9 cellular contexts compared by ENCODE assay signal in genomic region chr7:44608916-44609648, GRCh38. TPM values are rescaled to one million over a fixed set of nuclear protein-coding genes. Genes with fewer than 3 reads are reported as not detected.
DNase-seq lines count a peak whose midpoint lies in the region; ATAC-seq and TF ChIP-seq lines count a peak whose summit lies in the region.
"Had no signal": no experiment of that assay in that cellular context is flagged by ENCODE, and none has a peak within 500 bp of the region (broad histone marks: within the 10 kb centered on the region; RNA-seq: fewer than 3 reads in every experiment).

No MANE protein-coding gene starts in this region.

- H3K36me3 ChIP-seq in SK-N-SH (replicated peaks in 1 of 2; ENCODE audit: control insufficient read depth in 1 of 2, insufficient read depth in 2 of 2, low read length in 1 of 2) (no peaks in the 10 kb centered on the region), NT2/D1 (ENCODE audit: insufficient read depth, insufficient read length, low read length) (peaks cover 5% of the 10 kb centered on the region)

- no peak for TF ChIP-seq RAD21 in SK-N-SH (IDR thresholded peaks at IDR 0.05; ENCODE audit: low read length)

- DNase-seq in SK-N-SH = no peak
- peak; percentile 30 for DNase-seq in NT2/D1 (ENCODE audit: low read depth, low spot score)
- DNase-seq in coronary artery (ENCODE audit: low spot score) = peak; percentile 69
- DNase-seq in renal cortical epithelial cell (ENCODE audit: low read depth) = peak; percentile 27
- DNase-seq in stimulated activated CD4-positive, alpha-beta T cell treated with anti-CD3 and anti-CD28 coated beads, Interleukin-12 subunit alpha, Interleukin-12 subunit beta, amount 100 ng/mL, for 4 hours = no peak
- DNase-seq in cerebellum (ENCODE audit: low spot score) = no peak

- no peaks in the 10 kb centered on the region for H3K9me2 ChIP-seq in SK-N-SH

- POLR2A ChIA-PET in SK-N-SH (lab: Yijun Ruan, JAX) = interaction anchor here (0.7 kb wide), 2 partner anchors 75 to 340 kb away, joined by 5 read pairs; no protein-coding TSS in a partner anchor

- ATAC-seq in SK-N-SH treated with all-trans-retinoic acid at 6 μM for 48 hours (no peak), esophagus mucosa (no peak)

- CTCF ChIA-PET in SK-N-SH (lab: Yijun Ruan, JAX) = interaction anchor here (0.7 kb wide), 1 partner anchor 523 kb away, joined by 3 read pairs; no protein-coding TSS in a partner anchor

- H3F3A ChIP-seq in SK-N-SH (replicated peaks; ENCODE audit: insufficient read depth) = peaks cover 11% of the 10 kb centered on the region

- H3K79me2 ChIP-seq in SK-N-SH (ENCODE audit: insufficient read depth) = peaks cover 72% of the 10 kb centered on the region

- H3K27me3 ChIP-seq in SK-N-SH (ENCODE audit: insufficient read depth) (no peaks in the 10 kb centered on the region), NT2/D1 (ENCODE audit: insufficient read depth, insufficient read length) (peaks cover 14% of the 10 kb centered on the region)

- no peaks in the 10 kb centered on the region for H3K9me3 ChIP-seq in SK-N-SH
- no peaks in the 10 kb centered on the region for H3K9me3 ChIP-seq in NT2/D1 (ENCODE audit: insufficient read depth, low read length)

- no peak overlapping the region for H3K9ac ChIP-seq in SK-N-SH
- H3K9ac ChIP-seq in NT2/D1 (ENCODE audit: insufficient read length, low read depth) = no peak overlapping the region

- peaks cover 0 to 5% of the 10 kb centered on the region in 2 experiments; a peak in 2 of 4 replicates for H3K4me1 ChIP-seq in SK-N-SH (ENCODE audit: control insufficient read depth in 1 of 2, insufficient read depth in 2 of 2, low read depth in 1 of 2, low read length in 1 of 2)
- H3K4me1 ChIP-seq in NT2/D1 (ENCODE audit: insufficient read depth, insufficient read length) = no peaks in the 10 kb centered on the region

- no peak for TF ChIP-seq EP300 in SK-N-SH (IDR thresholded peaks at IDR 0.05; ENCODE audit: borderline replicate concordance in 1 of 2, low read depth in 1 of 2, low read length in 1 of 2)

- H4K20me1 ChIP-seq in SK-N-SH (ENCODE audit: insufficient read depth) = no peaks in the 10 kb centered on the region; the same call in 1 of the 2 replicates

- 94% methylated on average over 14 of the region's 14 CpGs for WGBS in SK-N-SH (ENCODE audit: low lambda C conversion rate)

- H3K4me3 ChIP-seq in SK-N-SH (ENCODE audit: low read depth in 2 of 2, low read length in 1 of 2) (no peak overlapping the region), NT2/D1 (ENCODE audit: insufficient read length, low read depth) (no peak overlapping the region), coronary artery (no peak overlapping the region)

- H3K4me2 ChIP-seq in SK-N-SH = no peak overlapping the region

- TF ChIP-seq CTCF in SK-N-SH (IDR thresholded peaks at IDR 0.05) (no peak), coronary artery (IDR thresholded peaks at IDR 0.05) (no peak)

- H2AFZ ChIP-seq in SK-N-SH (ENCODE audit: low read depth) = no peak overlapping the region

- H3K27ac ChIP-seq in SK-N-SH (ENCODE audit: low read depth in 2 of 2, low read length in 1 of 2) (no peak overlapping the region), coronary artery (no peak overlapping the region)
- H3K27ac ChIP-seq: 22Rv1 had no signal

TF ChIP-seq in SK-N-SH treated with all-trans-retinoic acid at 6 μM for 48 hours, 23 proteins besides CTCF, POLR2A, EP300 and RAD21:
- TF ChIP-seq ISL1 (CRISPR knock-in tag; IDR thresholded peaks at IDR 0.05) = 0 out of 2 replicates have a peak, but pooled peaks have one; percentile 9
- TF ChIP-seq, protein P1, sequence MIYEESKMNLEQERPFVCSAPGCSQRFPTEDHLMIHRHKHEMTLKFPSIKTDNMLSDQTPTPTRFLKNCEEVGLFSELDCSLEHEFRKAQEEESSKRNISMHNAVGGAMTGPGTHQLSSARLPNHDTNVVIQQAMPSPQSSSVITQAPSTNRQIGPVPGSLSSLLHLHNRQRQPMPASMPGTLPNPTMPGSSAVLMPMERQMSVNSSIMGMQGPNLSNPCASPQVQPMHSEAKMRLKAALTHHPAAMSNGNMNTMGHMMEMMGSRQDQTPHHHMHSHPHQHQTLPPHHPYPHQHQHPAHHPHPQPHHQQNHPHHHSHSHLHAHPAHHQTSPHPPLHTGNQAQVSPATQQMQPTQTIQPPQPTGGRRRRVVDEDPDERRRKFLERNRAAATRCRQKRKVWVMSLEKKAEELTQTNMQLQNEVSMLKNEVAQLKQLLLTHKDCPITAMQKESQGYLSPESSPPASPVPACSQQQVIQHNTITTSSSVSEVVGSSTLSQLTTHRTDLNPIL (CRISPR knock-in tag; IDR thresholded peaks at IDR 0.05; ENCODE audit: low read depth) = no peak

TF ChIP-seq in SK-N-SH, 30 proteins besides CTCF, POLR2A, EP300 and RAD21:
- TF ChIP-seq YY1 (IDR thresholded peaks at IDR 0.05; ENCODE audit: low read depth) (no peak), FOSL2 (IDR thresholded peaks at IDR 0.05; ENCODE audit: borderline replicate concordance, low read depth) (no peak), NFIC (IDR thresholded peaks at IDR 0.05; ENCODE audit: borderline replicate concordance) (no peak)

RNA-seq across cellular contexts. Expression of gene OGDH, which starts 2.7 kb away (rescaled TPM):
- 58.2 and 69.4 TPM in 2 replicates for polyA plus RNA-seq in SK-N-SH (2012; rRNA removed)
- 35.2 and 49.5 TPM in 2 replicates for polyA plus RNA-seq in SK-N-SH (2012; cell fraction: cytosol; rRNA removed)
- 71.1 and 78.7 TPM in 2 replicates for polyA plus RNA-seq in SK-N-SH (2012; cell fraction: nucleus; rRNA removed)
- total RNA-seq in renal cortical epithelial cell (105 and 157 TPM in 2 replicates), esophagus mucosa (99.2 TPM), cerebellum (40.9 TPM)

RNA-seq across cellular contexts. Expression of gene TMED4, which starts 27.1 kb away (rescaled TPM):
- polyA plus RNA-seq in SK-N-SH (2012; rRNA removed) = 145 and 192 TPM in 2 replicates
- polyA plus RNA-seq in SK-N-SH (2012; cell fraction: cytosol; rRNA removed) = 101 and 126 TPM in 2 replicates
- polyA plus RNA-seq in SK-N-SH (2012; cell fraction: nucleus; rRNA removed) = 144 and 182 TPM in 2 replicates
- 259 and 304 TPM in 2 replicates for total RNA-seq in renal cortical epithelial cell
- 33.9 TPM for total RNA-seq in esophagus mucosa
- 79.8 TPM for total RNA-seq in cerebellum

RNA-seq across cellular contexts. Expression of gene DDX56, which starts 35.4 kb away (rescaled TPM):
- polyA plus RNA-seq in SK-N-SH (2012; rRNA removed) = 97.1 and 126 TPM in 2 replicates
- 44.8 and 68.5 TPM in 2 replicates for polyA plus RNA-seq in SK-N-SH (2012; cell fraction: cytosol; rRNA removed)
- polyA plus RNA-seq in SK-N-SH (2012; cell fraction: nucleus; rRNA removed) = 227 and 338 TPM in 2 replicates
- 51.1 and 71.2 TPM in 2 replicates for total RNA-seq in renal cortical epithelial cell
- 51.8 TPM for total RNA-seq in esophagus mucosa
- 38.1 TPM for total RNA-seq in cerebellum

Comparison
In these comparisons a context has a peak if more than half of its experiments do, and no peak if none do; other contexts are left out.
1. DNase-seq: peak in NT2/D1 (single experiment), coronary artery (single experiment) and renal cortical epithelial cell (single experiment); none in SK-N-SH (single experiment), stimulated activated CD4-positive, alpha-beta T cell treated with anti-CD3 and anti-CD28 coated beads, Interleukin-12 subunit alpha, Interleukin-12 subunit beta, amount 100 ng/mL, for 4 hours (single experiment) and cerebellum (single experiment).